In the genomic region with DNA sequence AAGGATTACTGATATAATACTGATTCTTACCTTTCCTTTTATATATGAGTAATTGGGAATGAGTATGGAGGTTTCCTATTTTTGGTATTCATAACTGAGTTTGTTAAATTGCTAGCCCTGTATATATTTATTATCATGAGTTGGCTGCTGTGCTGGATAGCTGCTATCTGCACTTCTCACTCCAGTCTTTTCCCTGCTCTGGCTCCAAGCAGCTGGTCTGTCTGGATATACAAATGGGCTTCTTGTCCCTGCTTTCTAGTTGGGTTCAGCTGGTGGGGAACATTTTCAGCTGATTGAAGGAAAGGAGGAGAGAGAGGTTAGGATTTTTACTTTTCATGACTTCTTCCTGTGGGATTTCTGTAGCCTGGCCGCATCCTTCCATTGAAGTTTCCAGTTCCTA, we compare ENCODE assay signal across 22 cellular contexts. TPM values are rescaled to one million over a fixed set of nuclear protein-coding genes. Genes with fewer than 3 reads are reported as not detected.
A peak's percentile ranks its signal among the peaks of the same experiment; 100 is the strongest.
DNase-seq lines count a peak whose midpoint lies in the region; ATAC-seq and TF ChIP-seq lines count a peak whose summit lies in the region.
"Had no signal": no experiment of that assay in that cellular context is flagged by ENCODE, and none has a peak within 500 bp of the region (broad histone marks: within the 10 kb centered on the region; RNA-seq: fewer than 3 reads in every experiment).

No MANE protein-coding gene starts in this region.

- no peaks in the 10 kb centered on the region for H3K27me3 ChIP-seq in heart left ventricle
- H3K27me3 ChIP-seq: adrenal gland, gastroesophageal sphincter, left lung had no signal

- DNase-seq in heart left ventricle: no peak
- no peak for DNase-seq in Right ventricle myocardium inferior (ENCODE audit: missing footprints)
- peak; percentile 22 for DNase-seq in choroid plexus epithelial cell (ENCODE audit: low read depth)
- peak; percentile 8 to 12 for DNase-seq in lung microvascular endothelial cell (ENCODE audit: low read depth in 2 of 2)
- DNase-seq in DMS153 treated with DMSO at 0.1 percent for 48 hours (lab: John Stamatoyannopoulos, UW; ENCODE audit: unreplicated experiment): no peak
- DNase-seq in DMS79 (lab: John Stamatoyannopoulos, UW): no peak
- DNase-seq: activated B cell treated with CpG ODN at 0.5 μM for 24 hours; activated CD8-positive, alpha-beta memory T cell treated with anti-CD3 and anti-CD28 coated beads for 24 hours; adrenal gland; Caco-2; cerebellar nuclear complex; left lung; NCI-H2081 treated with DMSO at 0.1 percent for 48 hours; NCI-H524; OCI-M1; stimulated activated CD4-positive, alpha-beta T cell treated with anti-CD3 and anti-CD28 coated beads, Interleukin-15, amount 100 ng/mL, for 24 hours; stimulated activated naive CD4-positive, alpha-beta T cell treated with Interleukin-2 at 50 U/mL for 16 hours; T-helper 2 cell had no signal

- WGBS in heart left ventricle, 4 donors: 13 to 19% (median 17%) methylated on average over 1 of the region's 1 CpG

- no peak for TF ChIP-seq POLR2A in heart left ventricle (IDR thresholded peaks at IDR 0.05)

- no peaks in the 10 kb centered on the region for H3K9me3 ChIP-seq in heart left ventricle
- H3K9me3 ChIP-seq: adrenal gland, Caco-2, gastroesophageal sphincter, left lung had no signal

- H3K4me3 ChIP-seq in heart left ventricle: no peak overlapping the region
- H3K4me3 ChIP-seq in choroid plexus epithelial cell (ENCODE audit: low read depth, low read length): no peak overlapping the region
- H3K4me3 ChIP-seq: adrenal gland, gastroesophageal sphincter, left lung had no signal

- intact Hi-C loops in heart left ventricle (cut with DNase I): loop anchor here in 1 of 10 donors (5.0 kb wide), 1 partner anchor 41 kb away; the partner anchor contains the start of gene AGFG1
- intact Hi-C loops in Right ventricle myocardium inferior (cut with DNase I): loop anchor here (5.0 kb wide), 1 partner anchor 36 kb away; no protein-coding TSS in a partner anchor

- H3K36me3 ChIP-seq in heart left ventricle: peaks cover 0 to 3% (median 0%) of the 10 kb centered on the region in 9 donors
- H3K36me3 ChIP-seq: adrenal gland, gastroesophageal sphincter, left lung had no signal

- ATAC-seq in heart left ventricle: peak in 3 of 4 donors; percentile 54 to 64 (median 63)
- no peak for ATAC-seq in Right ventricle myocardium inferior
- ATAC-seq in GM18861 (IDR thresholded peaks at IDR 0.05; ENCODE audit: unreplicated experiment): no peak
- no peak for ATAC-seq in GM18519 (IDR thresholded peaks at IDR 0.05; ENCODE audit: low FRiP score, unreplicated experiment)
- ATAC-seq: gastroesophageal sphincter; left lung; natural killer cell treated with Interleukin-12 subunit alpha and Interleukin-12 subunit beta and Interleukin-15 and Interleukin-18, amount 100 ng/mL, for 72 hours had no signal

- peak overlapping the region in 3 of 12 donors; percentile 1 to 23 (median 14) for H3K27ac ChIP-seq in heart left ventricle
- H3K27ac ChIP-seq: adrenal gland, gastroesophageal sphincter, left lung had no signal

- TF ChIP-seq CTCF in heart left ventricle (IDR thresholded peaks at IDR 0.05): no peak
- TF ChIP-seq CTCF in choroid plexus epithelial cell (conservative IDR thresholded peaks at IDR 0.05; ENCODE audit: low read depth, low read length): no peak

- peaks cover 0 to 100% (median 80%) of the 10 kb centered on the region in 12 donors for H3K4me1 ChIP-seq in heart left ventricle

RNA-seq across cellular contexts. Expression of gene AGFG1, which starts 41.2 kb away (rescaled TPM):
- total RNA-seq in heart left ventricle (10 to 100 TPM; 48.4 to 92.1 (median 60.0) TPM), Right ventricle myocardium inferior (57.8 TPM), lung microvascular endothelial cell (25.1 and 30.0 TPM in 2 replicates)
- polyA plus RNA-seq in heart left ventricle: 10 to 100 TPM; 12.0 to 63.6 TPM

Comparison
In these comparisons a context has a peak if more than half of its experiments do, and no peak if none do; other contexts are left out.
1. ATAC-seq: peak in heart left ventricle (3 of 4); none in Right ventricle myocardium inferior (single experiment), GM18861 (single experiment) and GM18519 (single experiment).
2. DNase-seq: peak in choroid plexus epithelial cell (single experiment) and lung microvascular endothelial cell (2 of 2); none in heart left ventricle (0 of 5), Right ventricle myocardium inferior (single experiment), DMS153 treated with DMSO at 0.1 percent for 48 hours (single experiment) and DMS79 (single experiment).